In the genomic region with DNA sequence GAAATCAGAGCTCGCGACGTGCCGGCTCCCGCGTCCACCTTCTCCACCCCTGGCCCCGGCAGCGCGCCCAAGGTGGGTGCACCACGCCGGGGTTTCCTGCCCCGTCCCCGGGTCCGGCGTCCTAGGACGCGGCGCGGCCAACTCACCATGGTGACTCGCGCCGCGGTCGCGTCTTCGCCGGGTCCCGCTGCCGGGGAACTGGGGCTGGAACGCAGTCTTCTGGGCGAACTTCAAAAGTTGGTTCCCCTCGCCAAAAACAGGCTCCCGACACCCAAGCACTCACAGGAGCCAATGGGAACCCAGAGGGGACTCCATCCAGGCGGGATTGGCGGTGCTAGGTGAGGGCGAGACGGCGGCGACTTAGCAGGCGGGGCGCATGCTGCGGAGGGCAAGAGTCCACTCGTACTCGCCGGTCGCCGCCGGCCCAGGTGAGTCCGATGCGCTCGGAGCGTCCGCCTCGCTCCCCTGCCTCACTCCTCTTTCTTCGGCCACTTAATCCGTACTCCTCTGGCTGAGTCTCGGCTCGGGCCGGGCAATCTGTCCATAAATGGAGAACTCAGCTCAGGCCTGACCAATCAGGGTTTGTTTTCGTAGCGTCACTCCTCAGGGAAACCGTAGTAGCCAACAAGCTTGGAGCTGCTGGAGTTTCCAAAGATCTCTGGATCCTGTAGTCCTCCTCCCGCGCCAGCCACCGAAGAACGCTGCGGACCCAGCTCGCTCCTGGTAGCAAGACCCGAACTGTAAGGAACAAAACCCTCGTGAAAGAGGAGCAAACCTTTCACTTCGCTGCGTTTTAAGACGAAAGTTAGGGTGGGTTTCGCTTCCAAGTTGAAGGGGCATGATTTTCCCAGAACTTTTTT, we compare ENCODE assay signal across 1 cellular context.
TF ChIP-seq lines count a peak whose summit lies in the region.

A gene (minus strand): TSS at position 520 of the 860 bp plus-strand sequence. CDS start 371 bp downstream, at position 149.

TF ChIP-seq in HEK293, 187 proteins besides CTCF, POLR2A, EP300 and RAD21 (continued from another document):
- TF ChIP-seq KLF7 (tag by site-specific recombination; IDR thresholded peaks at IDR 0.05; ENCODE audit: borderline replicate concordance): no peak
- TF ChIP-seq ZNF10 (tag by site-specific recombination; IDR thresholded peaks at IDR 0.05): 0 out of 2 replicates have a peak, but pooled peaks have one; percentile 7
- peak; percentile 38; the same call in 1 of the 2 replicates for TF ChIP-seq SP7 (tag by site-specific recombination; IDR thresholded peaks at IDR 0.05)
- TF ChIP-seq GFI1B (tag by site-specific recombination; IDR thresholded peaks at IDR 0.05): no peak
- peak; percentile 80 for TF ChIP-seq ZXDB (tag by site-specific recombination; IDR thresholded peaks at IDR 0.05)
- no peak for TF ChIP-seq ZNF16 (tag by site-specific recombination; IDR thresholded peaks at IDR 0.05; ENCODE audit: low read depth)
- TF ChIP-seq GLIS2 (tag by site-specific recombination; IDR thresholded peaks at IDR 0.05): 0 out of 2 replicates have a peak, but pooled peaks have one; percentile 25
- peak; percentile 78; the same call in 1 of the 2 replicates for TF ChIP-seq ZNF600 (tag by site-specific recombination; IDR thresholded peaks at IDR 0.05)
- no peak for TF ChIP-seq ZNF391 (tag by site-specific recombination; IDR thresholded peaks at IDR 0.05; ENCODE audit: borderline replicate concordance, low read depth)
- TF ChIP-seq ZSCAN30 (tag by site-specific recombination; IDR thresholded peaks at IDR 0.05): no peak
- TF ChIP-seq ZNF324 (tag by site-specific recombination; IDR thresholded peaks at IDR 0.05): no peak
- no peak for TF ChIP-seq SCRT1 (tag by site-specific recombination; IDR thresholded peaks at IDR 0.05; ENCODE audit: borderline replicate concordance)
- peak; percentile 71 for TF ChIP-seq ZNF335 (tag by site-specific recombination; conservative IDR thresholded peaks at IDR 0.05)
- no peak for TF ChIP-seq ZNF214 (tag by site-specific recombination; IDR thresholded peaks at IDR 0.05; ENCODE audit: borderline replicate concordance)
- TF ChIP-seq, protein P1, sequence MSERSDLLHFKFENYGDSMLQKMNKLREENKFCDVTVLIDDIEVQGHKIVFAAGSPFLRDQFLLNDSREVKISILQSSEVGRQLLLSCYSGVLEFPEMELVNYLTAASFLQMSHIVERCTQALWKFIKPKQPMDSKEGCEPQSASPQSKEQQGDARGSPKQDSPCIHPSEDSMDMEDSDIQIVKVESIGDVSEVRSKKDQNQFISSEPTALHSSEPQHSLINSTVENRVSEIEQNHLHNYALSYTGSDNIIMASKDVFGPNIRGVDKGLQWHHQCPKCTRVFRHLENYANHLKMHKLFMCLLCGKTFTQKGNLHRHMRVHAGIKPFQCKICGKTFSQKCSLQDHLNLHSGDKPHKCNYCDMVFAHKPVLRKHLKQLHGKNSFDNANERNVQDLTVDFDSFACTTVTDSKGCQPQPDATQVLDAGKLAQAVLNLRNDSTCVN (tag by site-specific recombination; optimal IDR thresholded peaks at IDR 0.05): peak; percentile 89
- TF ChIP-seq ZNF274 (IDR thresholded peaks at IDR 0.05; ENCODE audit: low read length): no peak
- TF ChIP-seq ZNF274 (tag by site-specific recombination; IDR thresholded peaks at IDR 0.05; ENCODE audit: borderline replicate concordance): no peak
- TF ChIP-seq, protein P2, sequence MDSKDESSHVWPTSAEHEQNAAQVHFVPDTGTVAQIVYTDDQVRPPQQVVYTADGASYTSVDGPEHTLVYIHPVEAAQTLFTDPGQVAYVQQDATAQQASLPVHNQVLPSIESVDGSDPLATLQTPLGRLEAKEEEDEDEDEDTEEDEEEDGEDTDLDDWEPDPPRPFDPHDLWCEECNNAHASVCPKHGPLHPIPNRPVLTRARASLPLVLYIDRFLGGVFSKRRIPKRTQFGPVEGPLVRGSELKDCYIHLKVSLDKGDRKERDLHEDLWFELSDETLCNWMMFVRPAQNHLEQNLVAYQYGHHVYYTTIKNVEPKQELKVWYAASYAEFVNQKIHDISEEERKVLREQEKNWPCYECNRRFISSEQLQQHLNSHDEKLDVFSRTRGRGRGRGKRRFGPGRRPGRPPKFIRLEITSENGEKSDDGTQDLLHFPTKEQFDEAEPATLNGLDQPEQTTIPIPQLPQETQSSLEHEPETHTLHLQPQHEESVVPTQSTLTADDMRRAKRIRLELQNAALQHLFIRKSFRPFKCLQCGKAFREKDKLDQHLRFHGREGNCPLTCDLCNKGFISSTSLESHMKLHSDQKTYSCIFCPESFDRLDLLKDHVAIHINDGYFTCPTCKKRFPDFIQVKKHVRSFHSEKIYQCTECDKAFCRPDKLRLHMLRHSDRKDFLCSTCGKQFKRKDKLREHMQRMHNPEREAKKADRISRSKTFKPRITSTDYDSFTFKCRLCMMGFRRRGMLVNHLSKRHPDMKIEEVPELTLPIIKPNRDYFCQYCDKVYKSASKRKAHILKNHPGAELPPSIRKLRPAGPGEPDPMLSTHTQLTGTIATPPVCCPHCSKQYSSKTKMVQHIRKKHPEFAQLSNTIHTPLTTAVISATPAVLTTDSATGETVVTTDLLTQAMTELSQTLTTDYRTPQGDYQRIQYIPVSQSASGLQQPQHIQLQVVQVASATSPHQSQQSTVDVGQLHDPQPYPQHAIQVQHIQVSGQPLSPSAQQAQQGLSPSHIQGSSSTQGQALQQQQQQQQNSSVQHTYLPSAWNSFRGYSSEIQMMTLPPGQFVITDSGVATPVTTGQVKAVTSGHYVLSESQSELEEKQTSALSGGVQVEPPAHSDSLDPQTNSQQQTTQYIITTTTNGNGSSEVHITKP (tag by site-specific recombination; IDR thresholded peaks at IDR 0.05): peak; percentile 58
- TF ChIP-seq BCL11A (tag by site-specific recombination; IDR thresholded peaks at IDR 0.05; ENCODE audit: low read depth): no peak
- peak; percentile 62 for TF ChIP-seq OSR2 (tag by site-specific recombination; IDR thresholded peaks at IDR 0.05)
- TF ChIP-seq ZNF558 (tag by site-specific recombination; IDR thresholded peaks at IDR 0.05): no peak
- no peak for TF ChIP-seq KLF16 (tag by site-specific recombination; IDR thresholded peaks at IDR 0.05)
- peak; percentile 57; the same call in 1 of the 2 replicates for TF ChIP-seq ZFP37 (tag by site-specific recombination; IDR thresholded peaks at IDR 0.05)
- no peak for TF ChIP-seq WT1 (tag by site-specific recombination; IDR thresholded peaks at IDR 0.05)
- no peak for TF ChIP-seq ZNF747 (tag by site-specific recombination; IDR thresholded peaks at IDR 0.05)
- no peak for TF ChIP-seq ZNF354C (tag by site-specific recombination; IDR thresholded peaks at IDR 0.05; ENCODE audit: borderline replicate concordance, low read depth)
- TF ChIP-seq KLF8 (tag by site-specific recombination; IDR thresholded peaks at IDR 0.05): no peak
- no peak for TF ChIP-seq SCRT2 (tag by site-specific recombination; IDR thresholded peaks at IDR 0.05)
- TF ChIP-seq ZBTB8A (tag by site-specific recombination; IDR thresholded peaks at IDR 0.05): peak; percentile 75
- no peak for TF ChIP-seq ZNF701 (tag by site-specific recombination; IDR thresholded peaks at IDR 0.05)
- TF ChIP-seq, protein P3, sequence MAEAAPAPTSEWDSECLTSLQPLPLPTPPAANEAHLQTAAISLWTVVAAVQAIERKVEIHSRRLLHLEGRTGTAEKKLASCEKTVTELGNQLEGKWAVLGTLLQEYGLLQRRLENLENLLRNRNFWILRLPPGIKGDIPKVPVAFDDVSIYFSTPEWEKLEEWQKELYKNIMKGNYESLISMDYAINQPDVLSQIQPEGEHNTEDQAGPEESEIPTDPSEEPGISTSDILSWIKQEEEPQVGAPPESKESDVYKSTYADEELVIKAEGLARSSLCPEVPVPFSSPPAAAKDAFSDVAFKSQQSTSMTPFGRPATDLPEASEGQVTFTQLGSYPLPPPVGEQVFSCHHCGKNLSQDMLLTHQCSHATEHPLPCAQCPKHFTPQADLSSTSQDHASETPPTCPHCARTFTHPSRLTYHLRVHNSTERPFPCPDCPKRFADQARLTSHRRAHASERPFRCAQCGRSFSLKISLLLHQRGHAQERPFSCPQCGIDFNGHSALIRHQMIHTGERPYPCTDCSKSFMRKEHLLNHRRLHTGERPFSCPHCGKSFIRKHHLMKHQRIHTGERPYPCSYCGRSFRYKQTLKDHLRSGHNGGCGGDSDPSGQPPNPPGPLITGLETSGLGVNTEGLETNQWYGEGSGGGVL (tag by site-specific recombination; IDR thresholded peaks at IDR 0.05): no peak
- no peak for TF ChIP-seq ZNF624 (tag by site-specific recombination; IDR thresholded peaks at IDR 0.05)
- no peak for TF ChIP-seq ZNF707 (tag by site-specific recombination; IDR thresholded peaks at IDR 0.05)
- TF ChIP-seq ZNF121 (tag by site-specific recombination; IDR thresholded peaks at IDR 0.05): no peak
- TF ChIP-seq RBAK (tag by site-specific recombination; IDR thresholded peaks at IDR 0.05): no peak
- TF ChIP-seq ZNF610 (tag by site-specific recombination; IDR thresholded peaks at IDR 0.05; ENCODE audit: borderline replicate concordance): peak; percentile 16; the same call in 1 of the 2 replicates
- peak; percentile 97 for TF ChIP-seq ZBTB17 (tag by site-specific recombination; IDR thresholded peaks at IDR 0.05)
- TF ChIP-seq, protein P4, sequence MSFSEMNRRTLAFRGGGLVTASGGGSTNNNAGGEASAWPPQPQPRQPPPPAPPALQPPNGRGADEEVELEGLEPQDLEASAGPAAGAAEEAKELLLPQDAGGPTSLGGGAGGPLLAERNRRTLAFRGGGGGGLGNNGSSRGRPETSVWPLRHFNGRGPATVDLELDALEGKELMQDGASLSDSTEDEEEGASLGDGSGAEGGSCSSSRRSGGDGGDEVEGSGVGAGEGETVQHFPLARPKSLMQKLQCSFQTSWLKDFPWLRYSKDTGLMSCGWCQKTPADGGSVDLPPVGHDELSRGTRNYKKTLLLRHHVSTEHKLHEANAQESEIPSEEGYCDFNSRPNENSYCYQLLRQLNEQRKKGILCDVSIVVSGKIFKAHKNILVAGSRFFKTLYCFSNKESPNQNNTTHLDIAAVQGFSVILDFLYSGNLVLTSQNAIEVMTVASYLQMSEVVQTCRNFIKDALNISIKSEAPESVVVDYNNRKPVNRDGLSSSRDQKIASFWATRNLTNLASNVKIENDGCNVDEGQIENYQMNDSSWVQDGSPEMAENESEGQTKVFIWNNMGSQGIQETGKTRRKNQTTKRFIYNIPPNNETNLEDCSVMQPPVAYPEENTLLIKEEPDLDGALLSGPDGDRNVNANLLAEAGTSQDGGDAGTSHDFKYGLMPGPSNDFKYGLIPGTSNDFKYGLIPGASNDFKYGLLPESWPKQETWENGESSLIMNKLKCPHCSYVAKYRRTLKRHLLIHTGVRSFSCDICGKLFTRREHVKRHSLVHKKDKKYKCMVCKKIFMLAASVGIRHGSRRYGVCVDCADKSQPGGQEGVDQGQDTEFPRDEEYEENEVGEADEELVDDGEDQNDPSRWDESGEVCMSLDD (tag by site-specific recombination; IDR thresholded peaks at IDR 0.05): 0 out of 2 replicates have a peak, but pooled peaks have one; percentile 18
- TF ChIP-seq, protein P5, sequence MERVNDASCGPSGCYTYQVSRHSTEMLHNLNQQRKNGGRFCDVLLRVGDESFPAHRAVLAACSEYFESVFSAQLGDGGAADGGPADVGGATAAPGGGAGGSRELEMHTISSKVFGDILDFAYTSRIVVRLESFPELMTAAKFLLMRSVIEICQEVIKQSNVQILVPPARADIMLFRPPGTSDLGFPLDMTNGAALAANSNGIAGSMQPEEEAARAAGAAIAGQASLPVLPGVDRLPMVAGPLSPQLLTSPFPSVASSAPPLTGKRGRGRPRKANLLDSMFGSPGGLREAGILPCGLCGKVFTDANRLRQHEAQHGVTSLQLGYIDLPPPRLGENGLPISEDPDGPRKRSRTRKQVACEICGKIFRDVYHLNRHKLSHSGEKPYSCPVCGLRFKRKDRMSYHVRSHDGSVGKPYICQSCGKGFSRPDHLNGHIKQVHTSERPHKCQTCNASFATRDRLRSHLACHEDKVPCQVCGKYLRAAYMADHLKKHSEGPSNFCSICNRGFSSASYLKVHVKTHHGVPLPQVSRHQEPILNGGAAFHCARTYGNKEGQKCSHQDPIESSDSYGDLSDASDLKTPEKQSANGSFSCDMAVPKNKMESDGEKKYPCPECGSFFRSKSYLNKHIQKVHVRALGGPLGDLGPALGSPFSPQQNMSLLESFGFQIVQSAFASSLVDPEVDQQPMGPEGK (tag by site-specific recombination; IDR thresholded peaks at IDR 0.05): 0 out of 2 replicates have a peak, but pooled peaks have one; percentile 23
- TF ChIP-seq MYNN (tag by site-specific recombination; IDR thresholded peaks at IDR 0.05; ENCODE audit: borderline replicate concordance): no peak
- no peak for TF ChIP-seq ZNF221 (tag by site-specific recombination; IDR thresholded peaks at IDR 0.05; ENCODE audit: borderline replicate concordance)
- TF ChIP-seq ZNF560 (tag by site-specific recombination; IDR thresholded peaks at IDR 0.05; ENCODE audit: borderline replicate concordance): no peak
TF ChIP-seq in HEK293: peak in this region for 22.
